ENCODE assay signal across 28 cellular contexts in the genomic region with DNA sequence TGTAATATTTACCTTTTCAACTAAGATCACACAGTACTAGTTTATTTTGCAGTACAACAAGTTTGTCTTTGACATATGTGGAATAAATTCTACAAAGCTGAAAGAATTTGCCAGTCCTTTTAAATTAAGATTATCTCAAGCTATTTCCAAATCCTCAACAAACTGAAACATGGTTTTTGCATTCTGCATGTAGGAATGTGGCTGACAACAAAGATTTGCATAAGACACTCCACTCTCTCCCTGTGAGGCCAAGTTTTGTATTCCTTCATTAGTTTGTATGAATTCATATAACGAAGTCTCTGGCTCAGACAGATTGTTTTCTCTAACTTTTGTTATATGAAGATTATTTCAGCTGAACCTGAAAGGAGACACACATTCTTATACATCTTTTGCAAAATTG.
"Had no signal": no experiment of that assay in that cellular context is flagged by ENCODE, and none has a peak within 500 bp of the region (broad histone marks: within the 10 kb centered on the region; RNA-seq: fewer than 3 reads in every experiment).

No MANE protein-coding gene starts in this region.

- H3K27ac ChIP-seq: colonic mucosa, esophagus muscularis mucosa, gastrocnemius medialis, neutrophil, pancreas, right lobe of liver, suprapubic skin, transverse colon, upper lobe of right lung, uterus had no signal

- H3K27ac Mint-ChIP-seq: dendritic cell treated with granulocyte-macrophage colony-stimulating factor and Interleukin-4, amounts not matched to agents 40 ng/mL and 50 ng/mL, for 4 days; memory B cell; mesothelial cell of epicardium; natural killer cell treated with Interleukin-12 subunit alpha and Interleukin-12 subunit beta and Interleukin-15 and Interleukin-18, amount 100 ng/mL, for 72 hours; stimulated activated naive CD8-positive, alpha-beta T cell treated with anti-CD3 and anti-CD28 coated beads, Interleukin-15, amount 100 ng/mL, for 72 hours had no signal

- H3K36me3 ChIP-seq: colonic mucosa, esophagus muscularis mucosa, gastrocnemius medialis, neutrophil, pancreas, right lobe of liver, suprapubic skin, transverse colon, upper lobe of right lung, uterus had no signal

- H3K9me3 Mint-ChIP-seq: dendritic cell treated with granulocyte-macrophage colony-stimulating factor and Interleukin-4, amounts not matched to agents 40 ng/mL and 50 ng/mL, for 4 days; memory B cell; mesothelial cell of epicardium; naive B cell; natural killer cell treated with Interleukin-12 subunit alpha and Interleukin-12 subunit beta and Interleukin-15 and Interleukin-18, amount 100 ng/mL, for 72 hours; neural crest cell; stimulated activated naive CD8-positive, alpha-beta T cell treated with anti-CD3 and anti-CD28 coated beads, Interleukin-15, amount 100 ng/mL, for 72 hours had no signal

- DNase-seq: colonic mucosa; effector memory CD4-positive, alpha-beta T cell; foreskin fibroblast; gastrocnemius medialis; head of caudate nucleus; kidney; mucosa of descending colon; naive B cell; pancreas; right lobe of liver; small intestine; stimulated activated CD4-positive, alpha-beta T cell treated with anti-CD3 and anti-CD28 coated beads, Interleukin-15, amount 100 ng/mL, for 24 hours; stimulated activated CD4-positive, alpha-beta T cell treated with anti-CD3 and anti-CD28 coated beads, Interleukin-2, amount 100 ng/mL, for 48 hours; stimulated activated naive CD4-positive, alpha-beta T cell; stimulated activated naive CD8-positive, alpha-beta T cell treated with anti-CD3 and anti-CD28 coated beads, Interleukin-15, amount 100 ng/mL, for 72 hours; transverse colon; upper lobe of right lung; uterus had no signal

- H3K4me3 Mint-ChIP-seq: dendritic cell treated with granulocyte-macrophage colony-stimulating factor and Interleukin-4, amounts not matched to agents 40 ng/mL and 50 ng/mL, for 4 days; memory B cell; mesothelial cell of epicardium; naive B cell; natural killer cell treated with Interleukin-12 subunit alpha and Interleukin-12 subunit beta and Interleukin-15 and Interleukin-18, amount 100 ng/mL, for 72 hours; neural crest cell; stimulated activated naive CD8-positive, alpha-beta T cell treated with anti-CD3 and anti-CD28 coated beads, Interleukin-15, amount 100 ng/mL, for 72 hours had no signal

- H3K4me1 Mint-ChIP-seq: memory B cell, mesothelial cell of epicardium had no signal

- FAIRE-seq: endothelial cell of umbilical vein, kidney, pancreas, small intestine had no signal

- H3K27me3 ChIP-seq: colonic mucosa, esophagus muscularis mucosa, gastrocnemius medialis, neutrophil, pancreas, right lobe of liver, suprapubic skin, transverse colon, upper lobe of right lung, uterus had no signal

- H3K36me3 Mint-ChIP-seq: mesothelial cell of epicardium; natural killer cell treated with Interleukin-12 subunit alpha and Interleukin-12 subunit beta and Interleukin-15 and Interleukin-18, amount 100 ng/mL, for 72 hours had no signal

- H3K9me3 ChIP-seq: colonic mucosa, esophagus muscularis mucosa, gastrocnemius medialis, mucosa of descending colon, neutrophil, pancreas, right lobe of liver, suprapubic skin, transverse colon, upper lobe of right lung, uterus had no signal

- H3K4me3 ChIP-seq: colonic mucosa, esophagus muscularis mucosa, gastrocnemius medialis, lung, mucosa of descending colon, pancreas, right lobe of liver, suprapubic skin, transverse colon, upper lobe of right lung, uterus had no signal

- H3K4me1 ChIP-seq: colonic mucosa, esophagus muscularis mucosa, gastrocnemius medialis, pancreas, right lobe of liver, suprapubic skin, transverse colon, upper lobe of right lung, uterus had no signal

- H3K27me3 Mint-ChIP-seq: dendritic cell treated with granulocyte-macrophage colony-stimulating factor and Interleukin-4, amounts not matched to agents 40 ng/mL and 50 ng/mL, for 4 days; memory B cell; naive B cell; stimulated activated naive CD8-positive, alpha-beta T cell treated with anti-CD3 and anti-CD28 coated beads, Interleukin-15, amount 100 ng/mL, for 72 hours had no signal
